7 cellular contexts compared by ENCODE assay signal in the genomic region with DNA sequence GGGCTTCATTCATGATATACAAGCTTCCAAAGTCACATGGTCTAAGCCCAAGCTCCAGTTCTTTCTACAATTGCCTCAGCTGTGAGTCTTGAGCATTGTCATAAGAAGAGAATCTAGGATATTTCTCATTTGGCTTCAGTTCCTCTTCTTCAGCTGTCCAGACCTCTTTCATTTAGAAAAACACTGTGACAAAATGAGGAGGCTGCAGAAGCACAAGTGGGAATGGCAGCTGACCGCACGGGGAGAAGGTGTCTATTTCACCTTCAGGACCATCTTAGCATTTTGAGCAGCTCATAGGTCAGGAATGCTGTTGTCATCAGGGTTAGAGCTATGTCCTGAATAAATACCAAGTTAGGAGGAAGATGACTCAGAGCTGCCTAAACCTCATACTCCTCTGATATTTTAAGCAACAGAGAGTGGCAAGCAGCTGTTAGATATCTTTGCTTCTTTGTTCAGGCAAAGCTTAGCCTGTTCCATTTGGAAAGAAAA.
DNase-seq lines count a peak whose midpoint lies in the region; ATAC-seq and TF ChIP-seq lines count a peak whose summit lies in the region.

No MANE protein-coding gene starts in this region.

- peaks cover 9% of the 10 kb centered on the region for H3K4me1 ChIP-seq in body of pancreas
- peaks cover 0 to 29% (median 19%) of the 10 kb centered on the region in 4 donors for H3K4me1 ChIP-seq in stomach

- ATAC-seq in GM18858 (IDR thresholded peaks at IDR 0.05; ENCODE audit: unreplicated experiment) (peak; percentile 77), HG02759 (IDR thresholded peaks at IDR 0.05; ENCODE audit: unreplicated experiment) (peak; percentile 87), body of pancreas (peak; percentile 66)

- H3K27ac ChIP-seq in body of pancreas (peak overlapping the region in 1 of 4 donors; percentile 50), stomach (peak overlapping the region in 4 of 5 donors; percentile 47 to 82 (median 66))

- DNase-seq in NCI-H2196 treated with DMSO at 0.1 percent for 48 hours (lab: John Stamatoyannopoulos, UW; ENCODE audit: unreplicated experiment), result peak; percentile 19
- DNase-seq in body of pancreas, result peak in 1 of 4 donors; percentile 34
- DNase-seq in islet precursor cell, result peak; percentile 90
- DNase-seq in stomach, result no peak
- DNase-seq in HuH-7.5 (ENCODE audit: low spot score), result no peak

- no peaks in the 10 kb centered on the region for H3K27me3 ChIP-seq in body of pancreas
- H3K27me3 ChIP-seq in stomach, result no peaks in the 10 kb centered on the region

- no peaks in the 10 kb centered on the region for H3K36me3 ChIP-seq in body of pancreas (replicated peaks in 1 of 2; ENCODE audit: insufficient read depth in 1 of 2, low read depth in 2 of 2)
- H3K36me3 ChIP-seq in stomach, result no peaks in the 10 kb centered on the region

- intact Hi-C loops in body of pancreas (cut with DNase I) (no loop called here), stomach (cut with DNase I; ENCODE audit: low total_unique reads) (no loop called here)

- no peak for TF ChIP-seq EP300 in stomach (IDR thresholded peaks at IDR 0.05)

- WGBS in body of pancreas, 2 donors, result 64 to 77% methylated on average over 2 of the region's 2 CpGs
- WGBS in stomach, 5 donors, result 34 to 78% (median 71%) methylated on average over 2 of the region's 2 CpGs

- H3K9me3 ChIP-seq in body of pancreas (no peaks in the 10 kb centered on the region), stomach (no peaks in the 10 kb centered on the region)

- no peak overlapping the region for H3K4me3 ChIP-seq in body of pancreas
- H3K4me3 ChIP-seq in stomach, result no peak overlapping the region

- TF ChIP-seq CTCF in body of pancreas (IDR thresholded peaks at IDR 0.05), result no peak
- no peak for TF ChIP-seq CTCF in stomach (IDR thresholded peaks at IDR 0.05)

- TF ChIP-seq POLR2A in body of pancreas (IDR thresholded peaks at IDR 0.05) (no peak), stomach (IDR thresholded peaks at IDR 0.05) (no peak)

Comparison
In these comparisons a context has a peak if more than half of its experiments do, and no peak if none do; other contexts are left out.
1. DNase-seq: peak in NCI-H2196 treated with DMSO at 0.1 percent for 48 hours (single experiment) and islet precursor cell (single experiment); none in stomach (single experiment) and HuH-7.5 (single experiment).
2. Peak in every context shown above with its lines, with median percentiles within 50 percentile points of each other: ATAC-seq.